In the genomic region with DNA sequence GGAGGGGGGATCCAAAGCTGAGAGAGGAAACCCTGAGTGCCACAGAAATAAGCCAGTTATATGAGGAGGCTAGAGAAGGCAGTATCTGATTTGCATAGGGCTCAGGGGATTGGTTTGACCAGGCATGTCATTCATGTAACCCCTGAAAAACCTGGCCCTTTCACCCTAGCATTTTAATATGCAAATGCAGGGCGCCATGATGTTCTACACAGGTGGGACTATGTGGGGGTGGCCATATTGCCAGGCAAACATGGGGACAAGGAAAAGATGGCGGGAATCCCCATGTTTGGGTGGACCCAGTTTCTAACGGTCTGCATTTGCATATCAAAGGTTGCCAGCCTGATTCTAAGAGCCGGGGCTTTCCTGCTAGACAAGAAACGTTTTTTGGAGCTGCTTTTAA, we compare ENCODE assay signal across 1 cellular context.
TF ChIP-seq lines count a peak whose summit lies in the region.

No MANE protein-coding gene starts in this region.

TF ChIP-seq in K562, 482 proteins besides CTCF, POLR2A, EP300 and RAD21 (continued from another document):
- TF ChIP-seq, protein P1, sequence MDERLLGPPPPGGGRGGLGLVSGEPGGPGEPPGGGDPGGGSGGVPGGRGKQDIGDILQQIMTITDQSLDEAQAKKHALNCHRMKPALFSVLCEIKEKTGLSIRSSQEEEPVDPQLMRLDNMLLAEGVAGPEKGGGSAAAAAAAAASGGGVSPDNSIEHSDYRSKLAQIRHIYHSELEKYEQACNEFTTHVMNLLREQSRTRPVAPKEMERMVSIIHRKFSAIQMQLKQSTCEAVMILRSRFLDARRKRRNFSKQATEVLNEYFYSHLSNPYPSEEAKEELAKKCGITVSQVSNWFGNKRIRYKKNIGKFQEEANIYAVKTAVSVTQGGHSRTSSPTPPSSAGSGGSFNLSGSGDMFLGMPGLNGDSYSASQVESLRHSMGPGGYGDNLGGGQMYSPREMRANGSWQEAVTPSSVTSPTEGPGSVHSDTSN (CRISPR knock-in tag; IDR thresholded peaks at IDR 0.05; ENCODE audit: low read depth), result no peak
- TF ChIP-seq, protein P1 (tag; conservative IDR thresholded peaks at IDR 0.05; ENCODE audit: low read depth), result peak; percentile 34; the same call in 1 of the 2 replicates
- TF ChIP-seq, protein P2, sequence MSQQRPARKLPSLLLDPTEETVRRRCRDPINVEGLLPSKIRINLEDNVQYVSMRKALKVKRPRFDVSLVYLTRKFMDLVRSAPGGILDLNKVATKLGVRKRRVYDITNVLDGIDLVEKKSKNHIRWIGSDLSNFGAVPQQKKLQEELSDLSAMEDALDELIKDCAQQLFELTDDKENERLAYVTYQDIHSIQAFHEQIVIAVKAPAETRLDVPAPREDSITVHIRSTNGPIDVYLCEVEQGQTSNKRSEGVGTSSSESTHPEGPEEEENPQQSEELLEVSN (IDR thresholded peaks at IDR 0.05; ENCODE audit: borderline replicate concordance in 1 of 2, extremely low read depth in 1 of 2, insufficient read depth in 1 of 2, insufficient read length in 1 of 2, low read depth in 1 of 2, low read length in 1 of 2, poor library complexity in 1 of 2, severe bottlenecking in 1 of 2), result peak in 1 of 2 experiments; percentile 25
- peak in 2 of 3 experiments; percentile 70 to 81 for TF ChIP-seq YY1 (IDR thresholded peaks at IDR 0.05; ENCODE audit: borderline replicate concordance in 1 of 3, control insufficient read depth in 1 of 3, extremely low read depth in 1 of 3, insufficient read depth in 3 of 3, insufficient read length in 1 of 3, insufficient replicate concordance in 2 of 3, low read depth in 1 of 3, low read length in 2 of 3)
- TF ChIP-seq, protein P3, sequence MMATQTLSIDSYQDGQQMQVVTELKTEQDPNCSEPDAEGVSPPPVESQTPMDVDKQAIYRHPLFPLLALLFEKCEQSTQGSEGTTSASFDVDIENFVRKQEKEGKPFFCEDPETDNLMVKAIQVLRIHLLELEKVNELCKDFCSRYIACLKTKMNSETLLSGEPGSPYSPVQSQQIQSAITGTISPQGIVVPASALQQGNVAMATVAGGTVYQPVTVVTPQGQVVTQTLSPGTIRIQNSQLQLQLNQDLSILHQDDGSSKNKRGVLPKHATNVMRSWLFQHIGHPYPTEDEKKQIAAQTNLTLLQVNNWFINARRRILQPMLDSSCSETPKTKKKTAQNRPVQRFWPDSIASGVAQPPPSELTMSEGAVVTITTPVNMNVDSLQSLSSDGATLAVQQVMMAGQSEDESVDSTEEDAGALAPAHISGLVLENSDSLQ (IDR thresholded peaks at IDR 0.05), result peak; percentile 93
- no peak for TF ChIP-seq NCOA6 (IDR thresholded peaks at IDR 0.05)
- TF ChIP-seq ILF3 (IDR thresholded peaks at IDR 0.05; ENCODE audit: borderline replicate concordance), result no peak
